In the genomic region with DNA sequence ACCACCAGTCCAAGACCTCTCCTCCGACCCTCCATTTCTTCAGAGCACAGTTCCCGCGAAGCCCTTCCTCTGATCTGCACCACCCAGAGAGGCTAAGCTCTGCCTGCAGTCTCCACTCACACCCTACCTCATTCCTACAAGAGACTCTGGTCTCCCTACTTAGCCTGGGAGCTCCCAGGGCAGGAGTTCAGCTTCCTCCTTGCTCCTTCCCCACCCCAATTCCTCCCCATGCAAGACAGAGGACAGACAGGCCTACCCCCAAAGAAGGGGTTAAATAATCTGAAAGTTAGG, we compare ENCODE assay signal across 10 cellular contexts. TPM values are rescaled to one million over a fixed set of nuclear protein-coding genes. Genes with fewer than 3 reads are reported as not detected.
DNase-seq lines count a peak whose midpoint lies in the region; ATAC-seq and TF ChIP-seq lines count a peak whose summit lies in the region.
"Had no signal": no experiment of that assay in that cellular context is flagged by ENCODE, and none has a peak within 500 bp of the region (broad histone marks: within the 10 kb centered on the region; RNA-seq: fewer than 3 reads in every experiment).

No MANE protein-coding gene starts in this region.

- TF ChIP-seq CTCF in chondrocyte (IDR thresholded peaks at IDR 0.05): no peak

- H3K4me1 Mint-ChIP-seq in chondrocyte (ENCODE audit: low read depth): peaks cover 28% of the 10 kb centered on the region
- H3K4me1 Mint-ChIP-seq in stimulated activated naive B cell treated with anti-CD40 and anti-IgM and Interleukin-4, amounts not matched to agents 10 μg/mL and 1 μg/mL and 100 μg/mL, for 72 hours: peaks cover 31 to 61% of the 10 kb centered on the region in 2 donors
- H3K4me1 Mint-ChIP-seq in activated CD8-positive, alpha-beta memory T cell treated with anti-CD3 and anti-CD28 coated beads, Interleukin-2, amount 10 ng/mL, durations not matched to agents 7 days and 5 days: no peaks in the 10 kb centered on the region

- H3K27me3 Mint-ChIP-seq in chondrocyte (ENCODE audit: low read depth): peaks cover 3% of the 10 kb centered on the region
- no peaks in the 10 kb centered on the region for H3K27me3 Mint-ChIP-seq in stimulated activated naive B cell treated with anti-CD40 and anti-IgM and Interleukin-4, amounts not matched to agents 10 μg/mL and 1 μg/mL and 100 μg/mL, for 72 hours
- H3K27me3 Mint-ChIP-seq in activated CD8-positive, alpha-beta memory T cell treated with anti-CD3 and anti-CD28 coated beads, Interleukin-2, amount 10 ng/mL, durations not matched to agents 7 days and 5 days: peaks cover 8% of the 10 kb centered on the region

- H3K27ac Mint-ChIP-seq in chondrocyte (ENCODE audit: unreplicated experiment): peak overlapping the region; percentile 90
- peak overlapping the region; percentile 83 for H3K27ac Mint-ChIP-seq in stimulated activated naive B cell treated with anti-CD40 and anti-IgM and Interleukin-4, amounts not matched to agents 10 μg/mL and 1 μg/mL and 100 μg/mL, for 72 hours
- H3K27ac Mint-ChIP-seq in activated CD8-positive, alpha-beta memory T cell treated with anti-CD3 and anti-CD28 coated beads, Interleukin-2, amount 10 ng/mL, durations not matched to agents 7 days and 5 days: no peak overlapping the region

- CTCF ChIA-PET in activated CD8-positive, alpha-beta memory T cell treated with anti-CD3 and anti-CD28 coated beads, Interleukin-2, amount 10 ng/mL, durations not matched to agents 7 days and 5 days (lab: Charles Lee): interaction anchor here (1.4 kb wide), 1 partner anchor 60 kb away, joined by 4 read pairs; no protein-coding TSS in a partner anchor

- H3K9me3 Mint-ChIP-seq in chondrocyte (ENCODE audit: low read depth): no peaks in the 10 kb centered on the region
- H3K9me3 Mint-ChIP-seq in stimulated activated naive B cell treated with anti-CD40 and anti-IgM and Interleukin-4, amounts not matched to agents 10 μg/mL and 1 μg/mL and 100 μg/mL, for 72 hours: peaks cover 0 to 4% of the 10 kb centered on the region in 2 donors
- H3K9me3 Mint-ChIP-seq in activated CD8-positive, alpha-beta memory T cell treated with anti-CD3 and anti-CD28 coated beads, Interleukin-2, amount 10 ng/mL, durations not matched to agents 7 days and 5 days (ENCODE audit: low read depth): no peaks in the 10 kb centered on the region

- no peak for DNase-seq in chondrocyte (ENCODE audit: low spot score)
- no peak for DNase-seq in stimulated activated naive B cell treated with anti-CD40 and anti-IgM and Interleukin-4, amounts not matched to agents 10 μg/mL and 1 μg/mL and 100 μg/mL, for 72 hours
- no peak for DNase-seq in stimulated activated CD4-positive, alpha-beta T cell treated with anti-CD3 and anti-CD28 coated beads, Interleukin-1b, Interleukin-23, amount 100 ng/mL, for 48 hours
- DNase-seq in midbrain (lab: John Stamatoyannopoulos, UW): no peak
- no peak for DNase-seq in activated CD8-positive, alpha-beta memory T cell treated with anti-CD3 and anti-CD28 coated beads, Interleukin-2, amount 10 ng/mL, durations not matched to agents 7 days and 5 days
- DNase-seq in mesenteric fat pad (ENCODE audit: low spot score): no peak
- DNase-seq: activated CD4-positive, alpha-beta T cell treated with anti-CD3 and anti-CD28 coated beads, Interleukin-2, amount 50 U/mL, for 1 hour; stimulated activated naive CD4-positive, alpha-beta T cell had no signal

- H3K4me3 Mint-ChIP-seq in chondrocyte (ENCODE audit: unreplicated experiment): no peak overlapping the region
- no peak overlapping the region for H3K4me3 Mint-ChIP-seq in stimulated activated naive B cell treated with anti-CD40 and anti-IgM and Interleukin-4, amounts not matched to agents 10 μg/mL and 1 μg/mL and 100 μg/mL, for 72 hours
- H3K4me3 Mint-ChIP-seq in activated CD8-positive, alpha-beta memory T cell treated with anti-CD3 and anti-CD28 coated beads, Interleukin-2, amount 10 ng/mL, durations not matched to agents 7 days and 5 days: no peak overlapping the region

- no peaks in the 10 kb centered on the region for H3K36me3 Mint-ChIP-seq in chondrocyte (ENCODE audit: low read depth)
- no peaks in the 10 kb centered on the region for H3K36me3 Mint-ChIP-seq in stimulated activated naive B cell treated with anti-CD40 and anti-IgM and Interleukin-4, amounts not matched to agents 10 μg/mL and 1 μg/mL and 100 μg/mL, for 72 hours
- H3K36me3 Mint-ChIP-seq in activated CD8-positive, alpha-beta memory T cell treated with anti-CD3 and anti-CD28 coated beads, Interleukin-2, amount 10 ng/mL, durations not matched to agents 7 days and 5 days: no peaks in the 10 kb centered on the region

- ATAC-seq in GM19351 (IDR thresholded peaks at IDR 0.05; ENCODE audit: unreplicated experiment) (peak; percentile 7), HG03066 (IDR thresholded peaks at IDR 0.05; ENCODE audit: low read depth, unreplicated experiment) (peak; percentile 6)
- ATAC-seq in stimulated activated naive B cell treated with anti-CD40 and anti-IgM and Interleukin-4, amounts not matched to agents 10 μg/mL and 1 μg/mL and 100 μg/mL, for 72 hours (replicated peaks): peak; percentile 7 to 10
- no peak for ATAC-seq in activated CD8-positive, alpha-beta memory T cell treated with anti-CD3 and anti-CD28 coated beads, Interleukin-2, amount 10 ng/mL, durations not matched to agents 7 days and 5 days

RNA-seq across cellular contexts. Expression of gene VIPR1, which starts 12.6 kb away (rescaled TPM):
- total RNA-seq in chondrocyte (5.8 to 17.0 TPM (median 6.1 TPM) in 3 replicates), mesenteric fat pad (2.4 TPM)
- total RNA-seq in activated CD8-positive, alpha-beta memory T cell treated with anti-CD3 and anti-CD28 coated beads, Interleukin-2, amount 10 ng/mL, durations not matched to agents 7 days and 5 days: 1 to 10 TPM in 1 of 2 experiments, under 1 TPM in 1; 0.14 to 1.9 TPM
